In genomic region chr5:134845852-134846640, GRCh38 we compare ENCODE assay signal across 8 cellular contexts. TPM values are rescaled to one million over a fixed set of nuclear protein-coding genes. Genes with fewer than 3 reads are reported as not detected.
A peak's percentile ranks its signal among the peaks of the same experiment; 100 is the strongest.
DNase-seq lines count a peak whose midpoint lies in the region; ATAC-seq and TF ChIP-seq lines count a peak whose summit lies in the region.

Gene C5orf24, plus strand, starts transcription at chr5:134845968. Its CDS starts 8,933 bp downstream, at chr5:134854901.

- H3K36me3 ChIP-seq in Peyer's patch (peaks cover 0 to 16% (median 0%) of the 10 kb centered on the region in 3 donors), muscle layer of colon (ENCODE audit: insufficient read depth, low read length) (no peaks in the 10 kb centered on the region)

- peak; percentile 95 for ATAC-seq in GM21619 (IDR thresholded peaks at IDR 0.05; ENCODE audit: unreplicated experiment)
- ATAC-seq in esophagus mucosa: peak; percentile 99

- TF ChIP-seq CTCF in Peyer's patch (IDR thresholded peaks at IDR 0.05): no peak

- H3K27ac ChIP-seq in Peyer's patch (peak within 1 kb of the TSS; percentile 94 to 99 (median 97)), muscle layer of colon (ENCODE audit: low read depth, low read length) (peak within 1 kb of the TSS; percentile 92)

- H3K9me3 ChIP-seq in Peyer's patch (no peaks in the 10 kb centered on the region), muscle layer of colon (ENCODE audit: low read length) (no peaks in the 10 kb centered on the region)

- TF ChIP-seq POLR2A in Peyer's patch (IDR thresholded peaks at IDR 0.05): peak; percentile 97 to 98

- DNase-seq in DMS53 treated with DMSO at 0.1 percent for 48 hours (lab: John Stamatoyannopoulos, UW; ENCODE audit: unreplicated experiment) (peak; percentile 93), Peyer's patch (peak; percentile 88 to 97 (median 95))
- peak; percentile 93 for DNase-seq in Jurkat, Clone E6-1 (ENCODE audit: low read depth, low spot score)
- DNase-seq in activated T-cell treated with anti-CD3 and anti-CD28 coated beads, Interleukin-2, amount 50 U/mL, for 48 hours: peak; percentile 94
- DNase-seq in stimulated activated CD8-positive, alpha-beta memory T cell treated with anti-CD3 and anti-CD28 coated beads, Interleukin-7, amount 100 ng/mL, for 1 hour (ENCODE audit: low read depth in 2 of 2): peak; percentile 80 to 82

- peak within 1 kb of the TSS; percentile 92 for H3K4me3 ChIP-seq in Jurkat, Clone E6-1 (ENCODE audit: low read length)
- H3K4me3 ChIP-seq in Peyer's patch (peak within 1 kb of the TSS; percentile 89 to 93 (median 92)), muscle layer of colon (ENCODE audit: low read depth in 1 of 2, low read length in 2 of 2) (peak within 1 kb of the TSS; percentile 65 to 96)

- H3K27me3 ChIP-seq in Peyer's patch (no peaks in the 10 kb centered on the region), muscle layer of colon (ENCODE audit: control insufficient read depth in 1 of 2, insufficient read depth in 2 of 2, low read length in 2 of 2) (no peaks in the 10 kb centered on the region)

- peaks cover 0 to 40% (median 7%) of the 10 kb centered on the region in 4 donors for H3K4me1 ChIP-seq in Peyer's patch
- peaks cover 17% of the 10 kb centered on the region for H3K4me1 ChIP-seq in muscle layer of colon (ENCODE audit: insufficient read depth, low read length)

- H3K9ac ChIP-seq in muscle layer of colon (ENCODE audit: low read length): peak within 1 kb of the TSS; percentile 77

RNA-seq across cellular contexts. Expression of gene C5orf24, which starts in this region (rescaled TPM):
- polyA plus RNA-seq in Jurkat, Clone E6-1 (2012; ENCODE audit: insufficient read depth, insufficient read length): 53.3 TPM
- total RNA-seq in Peyer's patch (10 to 100 TPM; 24.8 to 36.7 (median 35.6) TPM), esophagus mucosa (21.0 TPM)

Comparison
In these comparisons a context has a peak if more than half of its experiments do, and no peak if none do; other contexts are left out.
1. Peak in every context shown above with its lines: DNase-seq, ATAC-seq, H3K4me3 ChIP-seq and H3K27ac ChIP-seq.